Comparison of ENCODE assay signal across 18 cellular contexts in the genomic region with DNA sequence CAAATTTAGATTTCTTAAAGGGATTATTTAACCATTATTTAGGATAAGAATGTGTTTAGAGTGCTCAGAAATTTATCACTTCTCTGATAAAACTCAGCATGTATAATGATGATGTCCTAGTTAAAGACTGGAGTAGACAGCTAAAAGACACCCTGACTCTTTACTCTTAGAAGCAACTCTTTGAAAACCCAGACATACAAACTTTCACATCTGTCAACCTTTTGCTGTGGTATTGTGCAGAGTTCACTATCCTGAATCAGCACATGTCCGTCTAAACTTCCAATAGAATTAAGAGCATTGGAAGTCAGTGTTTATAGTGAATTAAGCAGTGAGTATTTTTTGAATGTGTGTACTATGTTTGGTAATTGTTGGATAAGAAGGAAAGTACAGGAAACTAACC. TPM values are rescaled to one million over a fixed set of nuclear protein-coding genes. Genes with fewer than 3 reads are reported as not detected.
DNase-seq lines count a peak whose midpoint lies in the region; ATAC-seq and TF ChIP-seq lines count a peak whose summit lies in the region.
"Had no signal": no experiment of that assay in that cellular context is flagged by ENCODE, and none has a peak within 500 bp of the region (broad histone marks: within the 10 kb centered on the region; RNA-seq: fewer than 3 reads in every experiment).

No MANE protein-coding gene starts in this region.

- H3K9me3 Mint-ChIP-seq in mesothelial cell of epicardium = no peaks in the 10 kb centered on the region

- no peaks in the 10 kb centered on the region for H3K9me3 ChIP-seq in HEK293 (ENCODE audit: control insufficient read depth, insufficient read depth, low read depth, low read length)
- H3K9me3 ChIP-seq in T-helper 17 cell (ENCODE audit: control insufficient read depth, low read length, poor library complexity, severe bottlenecking) = no peaks in the 10 kb centered on the region
- H3K9me3 ChIP-seq: SJSA1 had no signal

- H3K27ac ChIP-seq in HEK293 (ENCODE audit: extremely low read depth, low read depth, low read length) = no peak overlapping the region
- H3K27ac ChIP-seq: 22Rv1, BLaER1, SJSA1 had no signal

- H3K27ac Mint-ChIP-seq in T-helper 17 cell (peak overlapping the region; percentile 60), mesothelial cell of epicardium (peak overlapping the region; percentile 3)

- H3K36me3 ChIP-seq in HEK293 (ENCODE audit: control insufficient read depth in 2 of 2, insufficient read depth in 1 of 2, low read length in 2 of 2) = no peaks in the 10 kb centered on the region
- H3K36me3 ChIP-seq: BLaER1, SJSA1 had no signal

- DNase-seq in NCI-H2171 treated with DMSO at 0.1 percent for 48 hours (lab: John Stamatoyannopoulos, UW) (peak; percentile 13), NCI-H2171 (lab: John Stamatoyannopoulos, UW) (no peak), T-helper 17 cell (no peak), mesothelial cell of epicardium (ENCODE audit: low spot score in 2 of 2, unreplicated experiment in 2 of 2) (no peak), HuH-7.5 (ENCODE audit: low spot score) (no peak), DMS79 treated with DMSO at 0.1 percent for 48 hours (lab: John Stamatoyannopoulos, UW) (no peak)
- DNase-seq: H7, Kasumi-1, NCI-H1105 treated with DMSO at 0.1 percent for 48 hours, NCI-H1694 treated with DMSO at 0.1 percent for 48 hours, NCI-H2107, PC-3 had no signal

- H3K36me3 Mint-ChIP-seq in T-helper 17 cell (ENCODE audit: low read depth) = no peaks in the 10 kb centered on the region
- no peaks in the 10 kb centered on the region for H3K36me3 Mint-ChIP-seq in mesothelial cell of epicardium

- TF ChIP-seq CTCF in HEK293 (tag by site-specific recombination; IDR thresholded peaks at IDR 0.05) = no peak
- no peak for TF ChIP-seq CTCF in mesothelial cell of epicardium (IDR thresholded peaks at IDR 0.05; ENCODE audit: unreplicated experiment)

- CTCF ChIA-PET in HEK293 (lab: Yijun Ruan, JAX) = no interaction called here

- H3K4me1 Mint-ChIP-seq in T-helper 17 cell (peaks cover 50% of the 10 kb centered on the region), mesothelial cell of epicardium (peaks cover 17% of the 10 kb centered on the region)

- POLR2A ChIA-PET in HEK293 (lab: Yijun Ruan, JAX) = no interaction called here

- no peak for ATAC-seq in T-helper 17 cell
- no peak for ATAC-seq in GM18511 (IDR thresholded peaks at IDR 0.05; ENCODE audit: unreplicated experiment)
- ATAC-seq: HepG2, PC-3 had no signal

- no peak overlapping the region for H3K4me3 ChIP-seq in HEK293 (ENCODE audit: low read depth, low read length)
- H3K4me3 ChIP-seq: BLaER1, SJSA1 had no signal

- H3K4me3 Mint-ChIP-seq in T-helper 17 cell = no peak overlapping the region
- H3K4me3 Mint-ChIP-seq in mesothelial cell of epicardium = no peak overlapping the region

- no peaks in the 10 kb centered on the region for H3K27me3 Mint-ChIP-seq in T-helper 17 cell
- no peaks in the 10 kb centered on the region for H3K27me3 Mint-ChIP-seq in mesothelial cell of epicardium (ENCODE audit: low read depth)

- peaks cover 70% of the 10 kb centered on the region for H3K4me1 ChIP-seq in HEK293 (ENCODE audit: control insufficient read depth, insufficient read depth, low read length)

TF ChIP-seq in HEK293, 187 proteins besides CTCF, POLR2A, EP300 and RAD21:
- TF ChIP-seq FEZF1 (tag by site-specific recombination; IDR thresholded peaks at IDR 0.05) (0 out of 2 replicates have a peak, but pooled peaks have one; percentile 10), ZSCAN16 (tag by site-specific recombination; IDR thresholded peaks at IDR 0.05) (no peak)

RNA-seq across cellular contexts. Expression of a gene that starts 24.9 kb away (rescaled TPM):
- total RNA-seq in T-helper 17 cell (10 to 100 TPM; 26.8 to 31.6 TPM), mesothelial cell of epicardium (11.6 to 12.5 TPM (median 12.1 TPM) in 3 replicates)
